Comparison of ENCODE assay signal across 14 cellular contexts in genomic region chr22:36930041-36930935, GRCh38. TPM values are rescaled to one million over a fixed set of nuclear protein-coding genes. Genes with fewer than 3 reads are reported as not detected.
"Had no signal": no experiment of that assay in that cellular context is flagged by ENCODE, and none has a peak within 500 bp of the region (broad histone marks: within the 10 kb centered on the region; RNA-seq: fewer than 3 reads in every experiment).

No MANE protein-coding gene starts in this region.

- H3K36me3 Mint-ChIP-seq: activated naive CD4-positive, alpha-beta T cell treated with anti-CD3 and anti-CD28 coated beads, Interleukin-2, amount 50 U/mL, for 72 hours; brain; naive thymus-derived CD8-positive, alpha-beta T cell had no signal

- H3K36me3 ChIP-seq: vagina had no signal

- H3K4me1 ChIP-seq: vagina had no signal

- H3K27ac ChIP-seq: dorsolateral prefrontal cortex, vagina had no signal

- H3K4me3 ChIP-seq: dorsolateral prefrontal cortex, lung, vagina had no signal

- H3K4me3 Mint-ChIP-seq: activated T-cell treated with anti-CD3 and anti-CD28 coated beads, Interleukin-2, amount 50 U/mL, for 24 hours; brain; T-helper 17 cell had no signal

- H3K27ac Mint-ChIP-seq: activated naive CD4-positive, alpha-beta T cell treated with anti-CD3 and anti-CD28 coated beads, Interleukin-2, amount 50 U/mL, for 72 hours; activated T-cell treated with anti-CD3 and anti-CD28 coated beads, Interleukin-2, amount 50 U/mL, for 24 hours; naive thymus-derived CD8-positive, alpha-beta T cell; T-helper 17 cell had no signal

- DNase-seq: activated effector memory CD4-positive, alpha-beta T cell treated with anti-CD3 and anti-CD28 coated beads, Interleukin-2, amount 50 U/mL, for 16 hours; activated T-cell treated with anti-CD3 and anti-CD28 coated beads, Interleukin-2, amount 50 U/mL, for 24 hours; amniotic stem cell; dorsolateral prefrontal cortex; hypothalamus; naive thymus-derived CD8-positive, alpha-beta T cell; stimulated activated CD4-positive, alpha-beta T cell treated with anti-CD3 and anti-CD28 coated beads, Interleukin-4, amount 100 ng/mL, for 24 hours; T-helper 17 cell had no signal

- H3K9me3 Mint-ChIP-seq: activated naive CD4-positive, alpha-beta T cell treated with anti-CD3 and anti-CD28 coated beads, Interleukin-2, amount 50 U/mL, for 72 hours; activated T-cell treated with anti-CD3 and anti-CD28 coated beads, Interleukin-2, amount 50 U/mL, for 24 hours; naive thymus-derived CD8-positive, alpha-beta T cell had no signal

- H3K27me3 ChIP-seq: vagina had no signal

- H3K4me1 Mint-ChIP-seq: brain; naive thymus-derived CD8-positive, alpha-beta T cell had no signal

- H3K9me3 ChIP-seq: vagina had no signal

- ATAC-seq: activated naive CD4-positive, alpha-beta T cell treated with anti-CD3 and anti-CD28 coated beads, Interleukin-2, amount 50 U/mL, for 72 hours; esophagus mucosa; naive thymus-derived CD8-positive, alpha-beta T cell; T-helper 17 cell had no signal

RNA-seq across cellular contexts. Expression of gene CSF2RB, which starts 16.9 kb away (rescaled TPM):
- total RNA-seq: osteocyte had no signal
